Comparison of ENCODE assay signal across 29 cellular contexts in the genomic region with DNA sequence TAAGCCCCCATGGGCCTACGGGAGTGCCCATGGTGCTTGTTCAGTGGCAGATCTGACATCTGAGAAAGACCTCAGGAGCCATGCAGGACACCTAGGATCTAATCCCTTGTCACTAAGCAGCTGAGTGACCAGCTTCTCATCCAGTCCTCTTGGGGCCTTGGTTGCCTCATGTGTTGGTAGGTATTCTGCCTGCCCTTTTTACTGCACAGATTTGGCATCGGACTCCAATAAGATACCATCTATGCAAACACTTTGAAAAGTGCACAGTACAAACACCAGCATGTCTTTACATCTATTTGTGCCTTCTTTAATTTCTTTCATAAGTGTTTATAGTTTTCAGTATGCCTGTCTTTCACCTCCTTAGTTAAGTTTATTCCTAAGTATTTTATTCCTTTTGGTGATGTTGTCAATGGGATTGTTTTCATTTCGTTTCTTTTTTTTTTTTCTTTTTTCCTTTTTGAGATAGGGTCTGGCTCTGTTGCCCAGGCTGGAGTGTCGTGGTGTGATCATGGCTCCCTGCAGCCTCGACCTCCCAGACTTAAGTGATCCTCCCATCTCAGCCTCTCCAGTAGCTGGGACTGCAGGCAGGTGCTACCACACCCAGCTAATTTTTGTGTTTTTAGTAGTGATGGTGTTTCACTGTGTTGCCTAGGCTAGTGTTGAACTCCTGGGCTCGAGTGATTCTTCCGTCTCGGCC.
"Had no signal": no experiment of that assay in that cellular context is flagged by ENCODE, and none has a peak within 500 bp of the region (broad histone marks: within the 10 kb centered on the region; RNA-seq: fewer than 3 reads in every experiment).

No MANE protein-coding gene starts in this region.

- H3K36me3 Mint-ChIP-seq: immature natural killer cell; mesothelial cell of epicardium; naive thymus-derived CD4-positive, alpha-beta T cell; natural killer cell treated with Interleukin-12 subunit alpha and Interleukin-12 subunit beta and Interleukin-15 and Interleukin-18, amount 100 ng/mL, for 72 hours; stimulated activated naive B cell treated with anti-CD40 and anti-IgM and Interleukin-4, amounts not matched to agents 10 μg/mL and 1 μg/mL and 100 μg/mL, for 72 hours had no signal

- DNase-seq: hypothalamus; immature natural killer cell; kidney; left colon; left lung; lower lobe of right lung; mammary epithelial cell; mesendoderm; naive thymus-derived CD4-positive, alpha-beta T cell; ovary; retina; right cardiac atrium; stimulated activated CD4-positive, alpha-beta T cell treated with anti-CD3 and anti-CD28 coated beads, Interleukin-12 subunit alpha, Interleukin-12 subunit beta, amount 100 ng/mL, for 4 hours; stimulated activated CD4-positive, alpha-beta T cell treated with anti-CD3 and anti-CD28 coated beads, Interleukin-15, amount 100 ng/mL, for 24 hours; stimulated activated CD4-positive, alpha-beta T cell treated with anti-CD3 and anti-CD28 coated beads, Interleukin-2, amount 100 ng/mL, for 24 hours; stimulated activated CD4-positive, alpha-beta T cell treated with anti-CD3 and anti-CD28 coated beads, Interleukin-4, amount 100 ng/mL, for 1 hour; stimulated activated naive B cell treated with anti-CD40 and anti-IgM and Interleukin-4, amounts not matched to agents 10 μg/mL and 1 μg/mL and 100 μg/mL, for 72 hours; stimulated activated naive CD8-positive, alpha-beta T cell treated with anti-CD3 and anti-CD28 coated beads, Interleukin-15, Interleukin-2, amounts not matched to agents 100 U/mL and 50 U/mL, for 24 hours; stomach; testis; thyroid gland; transverse colon; upper lobe of left lung had no signal

- H3K9me3 ChIP-seq: left lung, lower lobe of right lung, ovary, stomach, testis, thyroid gland, transverse colon, upper lobe of left lung, vagina had no signal

- H3K4me3 Mint-ChIP-seq: immature natural killer cell; mesothelial cell of epicardium; naive thymus-derived CD4-positive, alpha-beta T cell; natural killer cell treated with Interleukin-12 subunit alpha and Interleukin-12 subunit beta and Interleukin-15 and Interleukin-18, amount 100 ng/mL, for 72 hours; stimulated activated naive B cell treated with anti-CD40 and anti-IgM and Interleukin-4, amounts not matched to agents 10 μg/mL and 1 μg/mL and 100 μg/mL, for 72 hours had no signal

- ATAC-seq: left colon; left lung; lower lobe of right lung; naive thymus-derived CD4-positive, alpha-beta T cell; right cardiac atrium; sciatic nerve; stimulated activated naive B cell treated with anti-CD40 and anti-IgM and Interleukin-4, amounts not matched to agents 10 μg/mL and 1 μg/mL and 100 μg/mL, for 72 hours; stimulated activated naive CD8-positive, alpha-beta T cell treated with anti-CD3 and anti-CD28 coated beads, Interleukin-15, Interleukin-2, amounts not matched to agents 100 U/mL and 50 U/mL, for 24 hours had no signal

- H3K4me1 ChIP-seq: left lung, lower lobe of right lung, stomach, testis, thyroid gland, transverse colon, upper lobe of left lung, vagina had no signal

- H3K9me3 Mint-ChIP-seq: mesothelial cell of epicardium; naive thymus-derived CD4-positive, alpha-beta T cell; natural killer cell treated with Interleukin-12 subunit alpha and Interleukin-12 subunit beta and Interleukin-15 and Interleukin-18, amount 100 ng/mL, for 72 hours; stimulated activated naive B cell treated with anti-CD40 and anti-IgM and Interleukin-4, amounts not matched to agents 10 μg/mL and 1 μg/mL and 100 μg/mL, for 72 hours had no signal

- H3K27ac Mint-ChIP-seq: immature natural killer cell; mesothelial cell of epicardium; progenitor cell of endocrine pancreas; stimulated activated naive B cell treated with anti-CD40 and anti-IgM and Interleukin-4, amounts not matched to agents 10 μg/mL and 1 μg/mL and 100 μg/mL, for 72 hours had no signal

- H3K36me3 ChIP-seq: left lung, lower lobe of right lung, ovary, thyroid gland, transverse colon, upper lobe of left lung, vagina had no signal

- H3K4me1 Mint-ChIP-seq: immature natural killer cell; mesothelial cell of epicardium; stimulated activated naive B cell treated with anti-CD40 and anti-IgM and Interleukin-4, amounts not matched to agents 10 μg/mL and 1 μg/mL and 100 μg/mL, for 72 hours had no signal

- H3K27me3 Mint-ChIP-seq: natural killer cell treated with Interleukin-12 subunit alpha and Interleukin-12 subunit beta and Interleukin-15 and Interleukin-18, amount 100 ng/mL, for 72 hours; progenitor cell of endocrine pancreas; stimulated activated naive B cell treated with anti-CD40 and anti-IgM and Interleukin-4, amounts not matched to agents 10 μg/mL and 1 μg/mL and 100 μg/mL, for 72 hours had no signal

- H3K4me3 ChIP-seq: left lung, lower lobe of right lung, ovary, skin epidermis, stomach, testis, thyroid gland, transverse colon, upper lobe of left lung, vagina had no signal

- H3K27ac ChIP-seq: left lung, lower lobe of right lung, ovary, skin epidermis, stomach, testis, thyroid gland, transverse colon, upper lobe of left lung, vagina had no signal
